In the genomic region with DNA sequence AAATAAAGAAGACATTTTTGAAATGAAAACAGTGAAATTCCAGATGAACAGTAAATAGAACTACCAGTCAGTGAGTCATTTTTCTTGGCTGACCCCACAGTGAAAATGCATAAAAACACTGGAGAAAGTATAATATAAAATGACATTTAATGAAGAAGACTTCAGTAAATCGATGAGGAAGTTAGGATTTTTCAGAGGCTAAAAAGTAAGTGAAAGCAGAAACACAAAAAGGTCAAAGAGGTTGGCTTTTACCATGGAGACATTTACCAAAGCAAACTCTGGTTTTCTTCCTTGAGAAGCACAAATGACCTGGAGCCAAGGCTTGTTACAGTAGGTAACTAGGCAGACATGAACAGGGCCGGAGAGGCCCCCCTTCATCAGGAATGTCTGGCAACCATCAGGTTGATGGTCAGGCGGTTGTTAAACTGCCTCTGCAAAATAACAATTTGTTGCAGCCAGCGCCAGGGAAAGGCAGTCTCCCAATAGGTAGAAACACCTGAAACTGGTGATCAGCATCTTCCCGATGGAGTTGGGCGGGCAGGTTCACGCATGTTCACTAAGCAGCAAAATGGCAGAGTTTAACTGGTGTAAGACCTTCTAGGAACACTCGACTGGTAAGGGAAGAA, we compare ENCODE assay signal across 9 cellular contexts. TPM values are rescaled to one million over a fixed set of nuclear protein-coding genes. Genes with fewer than 3 reads are reported as not detected.
DNase-seq lines count a peak whose midpoint lies in the region; ATAC-seq and TF ChIP-seq lines count a peak whose summit lies in the region.
"Had no signal": no experiment of that assay in that cellular context is flagged by ENCODE, and none has a peak within 500 bp of the region (broad histone marks: within the 10 kb centered on the region; RNA-seq: fewer than 3 reads in every experiment).

No MANE protein-coding gene starts in this region.

- CTCF ChIA-PET in RWPE1 (lab: Yijun Ruan, JAX), result no interaction called here

- no peak for ATAC-seq in HG02642 (IDR thresholded peaks at IDR 0.05; ENCODE audit: poor library complexity, unreplicated experiment)

- POLR2A ChIA-PET in RWPE1 (lab: Yijun Ruan, JAX; ENCODE audit: low non-redundant PET), result no interaction called here

- peak; percentile 9 for DNase-seq in GM04504 (ENCODE audit: low read depth)
- DNase-seq in RWPE1 (ENCODE audit: low spot score), result no peak
- peak; percentile 10 for DNase-seq in fibroblast of gingiva (ENCODE audit: low read depth)
- DNase-seq in renal cortical epithelial cell (ENCODE audit: low read depth), result peak; percentile 71
- no peak for DNase-seq in RKO (ENCODE audit: low spot score)
- no peak for DNase-seq in NCI-H526 treated with DMSO at 0.1 percent for 48 hours (lab: John Stamatoyannopoulos, UW)
- no peak for DNase-seq in NCI-H345 treated with DMSO at 0.1 percent for 48 hours (lab: John Stamatoyannopoulos, UW; ENCODE audit: unreplicated experiment)
- DNase-seq: NCI-H510A had no signal

- TF ChIP-seq CTCF in RWPE1 (conservative IDR thresholded peaks at IDR 0.05; ENCODE audit: low read depth), result no peak

- H3K27ac ChIP-seq in RWPE1, result 0 out of 2 replicates have a peak overlapping the region, but pooled peaks have one; percentile 20

RNA-seq across cellular contexts. Expression of a gene that starts 16.7 kb away (rescaled TPM):
- 245 and 332 TPM in 2 replicates for total RNA-seq in renal cortical epithelial cell

Comparison
In these comparisons a context has a peak if more than half of its experiments do, and no peak if none do; other contexts are left out.
1. DNase-seq: peak in GM04504 (single experiment), fibroblast of gingiva (single experiment) and renal cortical epithelial cell (single experiment); none in RWPE1 (single experiment), RKO (single experiment), NCI-H526 treated with DMSO at 0.1 percent for 48 hours (single experiment) and NCI-H345 treated with DMSO at 0.1 percent for 48 hours (single experiment).